In genomic region chr4:87912164-87913004, GRCh38 we compare ENCODE assay signal across 15 cellular contexts.
A peak's percentile ranks its signal among the peaks of the same experiment; 100 is the strongest.
DNase-seq lines count a peak whose midpoint lies in the region; ATAC-seq, FAIRE-seq and TF ChIP-seq lines count a peak whose summit lies in the region.
"Had no signal": no experiment of that assay in that cellular context is flagged by ENCODE, and none has a peak within 500 bp of the region (broad histone marks: within the 10 kb centered on the region; RNA-seq: fewer than 3 reads in every experiment).

No MANE protein-coding gene starts in this region.

- no peak overlapping the region for H4K12ac ChIP-seq in trophoblast cell (ENCODE audit: low read depth, low read length)

- no peaks in the 10 kb centered on the region for H3K9me3 ChIP-seq in HCT116 (ENCODE audit: control insufficient read depth in 1 of 2, insufficient read depth in 1 of 2, low read depth in 1 of 2, low read length in 2 of 2)
- H3K9me3 ChIP-seq in hepatocyte (ENCODE audit: low read depth) = no peaks in the 10 kb centered on the region
- no peaks in the 10 kb centered on the region for H3K9me3 ChIP-seq in trophoblast cell (ENCODE audit: insufficient read depth, low read depth, low read length)
- H3K9me3 ChIP-seq in sigmoid colon = no peaks in the 10 kb centered on the region
- H3K9me3 ChIP-seq in small intestine (ENCODE audit: control insufficient read depth, low read depth) = no peaks in the 10 kb centered on the region
- H3K9me3 ChIP-seq: gastrocnemius medialis, thoracic aorta had no signal

- no peak overlapping the region for H2BK12ac ChIP-seq in trophoblast cell (ENCODE audit: low read length)

- TF ChIP-seq POLR2A in HCT116 (IDR thresholded peaks at IDR 0.05; ENCODE audit: borderline replicate concordance, extremely low read depth, insufficient read depth, insufficient read length) = no peak
- no peak for TF ChIP-seq POLR2A in sigmoid colon (IDR thresholded peaks at IDR 0.05)

- no peak for DNase-seq in HCT116 (ENCODE audit: low read depth, low spot score)
- DNase-seq in RPMI8226 = peak; percentile 39
- no peak for DNase-seq in hepatocyte (ENCODE audit: low spot score)
- no peak for DNase-seq in trophoblast cell
- DNase-seq in NCI-H226 = no peak
- no peak for DNase-seq in sigmoid colon
- no peak for DNase-seq in small intestine
- DNase-seq: activated CD4-positive, CD25-positive, alpha-beta regulatory T cell; activated naive CD4-positive, alpha-beta T cell treated with anti-CD3 and anti-CD28 coated beads, Interleukin-2, amount 50 U/mL, for 16 hours; gastrocnemius medialis; NCI-H2029 treated with DMSO at 0.1 percent for 48 hours; NCI-H748 treated with DMSO at 0.1 percent for 48 hours had no signal

- H3K27ac ChIP-seq in HCT116 (ENCODE audit: low read depth, low read length) (no peak overlapping the region), hepatocyte (peak overlapping the region; percentile 42), trophoblast cell (ENCODE audit: low read depth, low read length) (peak overlapping the region; percentile 61), sigmoid colon (no peak overlapping the region), small intestine (ENCODE audit: low read depth in 1 of 2, low read length in 1 of 2) (no peak overlapping the region)
- H3K27ac ChIP-seq: gastrocnemius medialis, SK-N-MC had no signal

- CTCF ChIA-PET in HCT116 (lab: Charles Lee) = no interaction called here

- H3K4me2 ChIP-seq in HCT116 (ENCODE audit: low read length) = peak overlapping the region; percentile 31
- H3K4me2 ChIP-seq in hepatocyte = no peak overlapping the region
- H3K4me2 ChIP-seq in trophoblast cell (ENCODE audit: low read length) = no peak overlapping the region

- H3K9me2 ChIP-seq in HCT116 (ENCODE audit: insufficient read depth) = no peaks in the 10 kb centered on the region
- no peaks in the 10 kb centered on the region for H3K9me2 ChIP-seq in hepatocyte (replicated peaks; ENCODE audit: insufficient read depth)

- no peaks in the 10 kb centered on the region for H3K79me2 ChIP-seq in HCT116 (ENCODE audit: insufficient read depth, low read length)
- no peaks in the 10 kb centered on the region for H3K79me2 ChIP-seq in hepatocyte
- no peaks in the 10 kb centered on the region for H3K79me2 ChIP-seq in trophoblast cell (ENCODE audit: control insufficient read depth, insufficient read depth, low read length, poor library complexity)

- no peak for TF ChIP-seq RAD21 in HCT116 (IDR thresholded peaks at IDR 0.05; ENCODE audit: low read depth)

- RAD21 ChIA-PET in HCT116 (lab: Charles Lee; ENCODE audit: low non-redundant PET in 1 of 2, low total read pairs in 2 of 2, uncharacterized antibody in 2 of 2, unreplicated experiment in 2 of 2) = no interaction called here

- POLR2A ChIA-PET in HCT116 (lab: Charles Lee) = no interaction called here

- H3K79me1 ChIP-seq in trophoblast cell (ENCODE audit: low read length) = peaks cover 17% of the 10 kb centered on the region

- no TSS peak for BruUV-seq in HCT116 (replicated peaks; lab: Mats Ljungman, UMichigan)

- H3K4me1 ChIP-seq in HCT116 (ENCODE audit: control insufficient read depth in 1 of 2, insufficient read depth in 2 of 2, low read length in 2 of 2) = peaks cover 0 to 6% of the 10 kb centered on the region in 2 experiments; a peak in 1 of 4 replicates
- peaks cover 9% of the 10 kb centered on the region for H3K4me1 ChIP-seq in hepatocyte (ENCODE audit: insufficient read depth)
- H3K4me1 ChIP-seq in trophoblast cell (ENCODE audit: control insufficient read depth in 1 of 2, insufficient read depth in 2 of 2, low read length in 2 of 2) = peaks cover 6 to 35% of the 10 kb centered on the region in 2 experiments
- H3K4me1 ChIP-seq in sigmoid colon = peaks cover 0 to 25% (median 4%) of the 10 kb centered on the region in 4 donors
- no peaks in the 10 kb centered on the region for H3K4me1 ChIP-seq in small intestine (ENCODE audit: control insufficient read depth in 2 of 2, insufficient read depth in 1 of 2, low read depth in 1 of 2, low read length in 1 of 2)

- ATAC-seq in HCT116 = no peak
- no peak for ATAC-seq in HG03378 (IDR thresholded peaks at IDR 0.05; ENCODE audit: unreplicated experiment)
- ATAC-seq: gastrocnemius medialis had no signal

- no peak overlapping the region for H3K4me3 ChIP-seq in HCT116 (replicated peaks in 1 of 2; ENCODE audit: low read depth in 1 of 2, low read length in 2 of 2)
- no peak overlapping the region for H3K4me3 ChIP-seq in hepatocyte
- H3K4me3 ChIP-seq in trophoblast cell (ENCODE audit: low read depth, low read length) = no peak overlapping the region
- H3K4me3 ChIP-seq in sigmoid colon = no peak overlapping the region
- no peak overlapping the region for H3K4me3 ChIP-seq in small intestine (ENCODE audit: low read depth in 1 of 2, low read length in 2 of 2)
- H3K4me3 ChIP-seq: gastrocnemius medialis, SK-N-MC, thoracic aorta had no signal

- no peak for TF ChIP-seq EP300 in sigmoid colon (IDR thresholded peaks at IDR 0.05)

- H3K27me3 ChIP-seq in HCT116 (ENCODE audit: insufficient read depth, low read length) (no peaks in the 10 kb centered on the region), hepatocyte (no peaks in the 10 kb centered on the region), trophoblast cell (ENCODE audit: insufficient read depth, low read length) (no peaks in the 10 kb centered on the region), sigmoid colon (no peaks in the 10 kb centered on the region), small intestine (ENCODE audit: control insufficient read depth in 2 of 2, insufficient read depth in 2 of 2, low read length in 2 of 2) (no peaks in the 10 kb centered on the region)
- H3K27me3 ChIP-seq: gastrocnemius medialis had no signal

- 40% methylated on average over 7 of the region's 7 CpGs for WGBS in hepatocyte (ENCODE audit: low lambda C conversion rate, missing lambda C conversion rate)
- no CpG with 5 or more reads among the region's 7 CpGs for WGBS in trophoblast cell (ENCODE audit: extremely low coverage, insufficient coverage, insufficient read length)
- 38 to 56% methylated on average over 7 of the region's 7 CpGs for WGBS in sigmoid colon, 2 donors
- 32 to 42% (median 38%) methylated on average over 7 of the region's 7 CpGs for WGBS in small intestine, 3 donors

- no peak overlapping the region for H4K91ac ChIP-seq in trophoblast cell (ENCODE audit: low read depth, low read length)

- H2BK5ac ChIP-seq in trophoblast cell (ENCODE audit: low read depth, low read length, poor library complexity) = peak overlapping the region; percentile 63

- no peak overlapping the region for H3K14ac ChIP-seq in trophoblast cell (ENCODE audit: low read length)

- H3K9ac ChIP-seq in HCT116 (ENCODE audit: low read length) (no peak overlapping the region), trophoblast cell (ENCODE audit: low read length) (no peak overlapping the region)

- intact Hi-C loops in HCT116 (cut with micrococcal nuclease) (no loop called here), sigmoid colon (cut with DNase I) (no loop called here)

- H2AFZ ChIP-seq in HCT116 (ENCODE audit: low read depth, low read length, poor library complexity, severe bottlenecking) = peak overlapping the region; percentile 87
- H2AFZ ChIP-seq in hepatocyte = no peak overlapping the region
- H2AFZ ChIP-seq in trophoblast cell (ENCODE audit: insufficient read depth, low read length, poor library complexity) = no peak overlapping the region

- no peak overlapping the region for H2AK5ac ChIP-seq in trophoblast cell (ENCODE audit: low read length)

- peak overlapping the region; percentile 72 for H4K8ac ChIP-seq in trophoblast cell (ENCODE audit: low read depth, low read length)

- H2BK120ac ChIP-seq in trophoblast cell (ENCODE audit: insufficient read depth, low read length, poor library complexity) = peak overlapping the region; percentile 85

- no peak overlapping the region for H3K4ac ChIP-seq in trophoblast cell (ENCODE audit: low read depth, low read length)

- H3K36me3 ChIP-seq in HCT116 (ENCODE audit: control insufficient read depth in 1 of 2, insufficient read depth in 2 of 2, low read length in 2 of 2) = no peaks in the 10 kb centered on the region
- no peaks in the 10 kb centered on the region for H3K36me3 ChIP-seq in hepatocyte (replicated peaks; ENCODE audit: insufficient read depth, low read depth)
- H3K36me3 ChIP-seq in trophoblast cell (ENCODE audit: control insufficient read depth in 1 of 2, insufficient read depth in 2 of 2, low read length in 2 of 2) = no peaks in the 10 kb centered on the region
- no peaks in the 10 kb centered on the region for H3K36me3 ChIP-seq in sigmoid colon
- no peaks in the 10 kb centered on the region for H3K36me3 ChIP-seq in small intestine (ENCODE audit: control insufficient read depth in 2 of 2, insufficient read depth in 2 of 2, low read length in 2 of 2)
- H3K36me3 ChIP-seq: gastrocnemius medialis, thoracic aorta had no signal

- H4K20me1 ChIP-seq in HCT116 (ENCODE audit: insufficient read depth) (no peaks in the 10 kb centered on the region), hepatocyte (ENCODE audit: insufficient read depth, poor library complexity, severe bottlenecking) (no peaks in the 10 kb centered on the region)

- TF ChIP-seq CTCF in HCT116 (IDR thresholded peaks at IDR 0.05 in 2 of 3, conservative IDR thresholded peaks at IDR 0.05 in 1 of 3; ENCODE audit: borderline replicate concordance in 1 of 3, insufficient read depth in 1 of 3, low read depth in 2 of 3, low read length in 2 of 3) (no peak), hepatocyte (IDR thresholded peaks at IDR 0.05; ENCODE audit: poor library complexity) (no peak), sigmoid colon (IDR thresholded peaks at IDR 0.05) (no peak)

- no peak overlapping the region for H3K23ac ChIP-seq in trophoblast cell (ENCODE audit: low read length)

- H3K18ac ChIP-seq in trophoblast cell (ENCODE audit: low read length) = no peak overlapping the region

- FAIRE-seq in small intestine (lab: Jason Lieb, UNC) = no peak

TF ChIP-seq in HCT116, 20 proteins besides CTCF, POLR2A, EP300 and RAD21 (continues in another document):
- TF ChIP-seq YY1 (IDR thresholded peaks at IDR 0.05; ENCODE audit: extremely low read depth, insufficient replicate concordance, low read depth, low read length) = no peak
- no peak for TF ChIP-seq CBX3 (IDR thresholded peaks at IDR 0.05; ENCODE audit: low read depth)

Comparison
In these comparisons a context has a peak if more than half of its experiments do, and no peak if none do; other contexts are left out.
1. H3K27ac ChIP-seq: peak in hepatocyte (single experiment) and trophoblast cell (single experiment); none in HCT116 (single experiment), sigmoid colon (0 of 4) and small intestine (0 of 2).